In genomic region chr15:73388256-73388781, GRCh38 we compare ENCODE assay signal across 9 cellular contexts. TPM values are rescaled to one million over a fixed set of nuclear protein-coding genes. Genes with fewer than 3 reads are reported as not detected.
A peak's percentile ranks its signal among the peaks of the same experiment; 100 is the strongest.
DNase-seq lines count a peak whose midpoint lies in the region; ATAC-seq, FAIRE-seq and TF ChIP-seq lines count a peak whose summit lies in the region.
"Had no signal": no experiment of that assay in that cellular context is flagged by ENCODE, and none has a peak within 500 bp of the region (broad histone marks: within the 10 kb centered on the region; RNA-seq: fewer than 3 reads in every experiment).

No MANE protein-coding gene starts in this region.

- H3K36me3 ChIP-seq in adrenal gland (replicated peaks in 1 of 2) (no peaks in the 10 kb centered on the region), left ventricle myocardium inferior (no peaks in the 10 kb centered on the region)

- DNase-seq in HK-2 (ENCODE audit: unreplicated experiment) (peak; percentile 24), adrenal gland (peak in 4 of 7 donors; percentile 5 to 36 (median 18)), left ventricle myocardium inferior (no peak), frontal cortex (ENCODE audit: low spot score in 2 of 2) (no peak), GF-D8 (lab: John Stamatoyannopoulos, UW) (no peak)
- no peak for DNase-seq in effector memory CD8-positive, alpha-beta T cell

- no peaks in the 10 kb centered on the region for H3K9me3 ChIP-seq in adrenal gland (replicated peaks in 1 of 3)
- H3K9me3 ChIP-seq in left ventricle myocardium inferior (replicated peaks), result no peaks in the 10 kb centered on the region

- H3K4me3 Mint-ChIP-seq in effector memory CD8-positive, alpha-beta T cell, result no peak overlapping the region
- H3K4me3 Mint-ChIP-seq: activated T-helper 17 cell treated with anti-CD3 and anti-CD28 coated beads, Interleukin-2, amount 50 U/mL, for 72 hours had no signal

- ATAC-seq in effector memory CD8-positive, alpha-beta T cell (replicated peaks), result no peak
- ATAC-seq in GM21423 (IDR thresholded peaks at IDR 0.05; ENCODE audit: unreplicated experiment), result no peak
- ATAC-seq: activated T-helper 17 cell treated with anti-CD3 and anti-CD28 coated beads, Interleukin-2, amount 50 U/mL, for 72 hours; left lobe of liver had no signal

- WGBS in adrenal gland, 4 donors, result 45 to 51% (median 48%) methylated on average over 6 to 7 of the region's 7 CpGs

- H3K4me3 ChIP-seq in adrenal gland (no peak overlapping the region), left ventricle myocardium inferior (no peak overlapping the region)

- peak overlapping the region in 1 of 5 donors; percentile 71 for H3K27ac ChIP-seq in adrenal gland
- H3K27ac ChIP-seq in left ventricle myocardium inferior (replicated peaks), result peak overlapping the region; percentile 27

- H3K9me3 Mint-ChIP-seq in effector memory CD8-positive, alpha-beta T cell, result no peaks in the 10 kb centered on the region
- H3K9me3 Mint-ChIP-seq: activated T-helper 17 cell treated with anti-CD3 and anti-CD28 coated beads, Interleukin-2, amount 50 U/mL, for 72 hours had no signal

- H3K27me3 ChIP-seq in adrenal gland (no peaks in the 10 kb centered on the region), left ventricle myocardium inferior (ENCODE audit: low read depth) (peaks cover 6% of the 10 kb centered on the region)

- H3K27me3 Mint-ChIP-seq in effector memory CD8-positive, alpha-beta T cell, result peaks cover 22 to 76% of the 10 kb centered on the region in 2 donors

- H3K27ac Mint-ChIP-seq in effector memory CD8-positive, alpha-beta T cell, result no peak overlapping the region
- H3K27ac Mint-ChIP-seq: activated T-helper 17 cell treated with anti-CD3 and anti-CD28 coated beads, Interleukin-2, amount 50 U/mL, for 72 hours had no signal

- no peak for TF ChIP-seq POLR2A in adrenal gland (IDR thresholded peaks at IDR 0.05)

- intact Hi-C loops in adrenal gland (cut with DNase I), result no loop called here
- intact Hi-C loops in left ventricle myocardium inferior (cut with micrococcal nuclease), result no loop called here

- TF ChIP-seq CTCF in adrenal gland (IDR thresholded peaks at IDR 0.05), result no peak
- no peak for TF ChIP-seq CTCF in left ventricle myocardium inferior (IDR thresholded peaks at IDR 0.05; ENCODE audit: borderline replicate concordance)

- H3K36me3 Mint-ChIP-seq in effector memory CD8-positive, alpha-beta T cell (ENCODE audit: insufficient read depth), result no peaks in the 10 kb centered on the region

- H3K4me1 Mint-ChIP-seq in effector memory CD8-positive, alpha-beta T cell (ENCODE audit: low read depth in 2 of 2), result no peaks in the 10 kb centered on the region
- H3K4me1 Mint-ChIP-seq: activated T-helper 17 cell treated with anti-CD3 and anti-CD28 coated beads, Interleukin-2, amount 50 U/mL, for 72 hours had no signal

- H3K4me1 ChIP-seq in adrenal gland (replicated peaks in 1 of 2), result peaks cover 0 to 6% of the 10 kb centered on the region in 2 donors
- H3K4me1 ChIP-seq in left ventricle myocardium inferior, result peaks cover 36% of the 10 kb centered on the region

- FAIRE-seq in frontal cortex (lab: Jason Lieb, UNC), result no peak

RNA-seq across cellular contexts. Expression of gene HCN4, which starts 19.6 kb away (rescaled TPM):
- total RNA-seq in adrenal gland (1 to 10 TPM in 1 of 8 donors, under 1 TPM in 5, not detected in 2; 0.04 to 1.2 (median 0.31) TPM), left ventricle myocardium inferior (21.9 TPM), frontal cortex (3.3 TPM)
- 1 to 10 TPM in 1 of 3 donors, under 1 TPM in 2; 0.20 to 1.0 (median 0.35) TPM for polyA plus RNA-seq in adrenal gland
- total RNA-seq: activated T-helper 17 cell treated with anti-CD3 and anti-CD28 coated beads, Interleukin-2, amount 50 U/mL, for 72 hours; left lobe of liver had no signal

RNA-seq across cellular contexts. Expression of gene REC114, which starts 54.6 kb away (rescaled TPM):
- not detected for total RNA-seq in adrenal gland
- polyA plus RNA-seq in adrenal gland, result under 1 TPM in 1 of 3 donors, not detected in 2; 0.40 TPM
- 1.4 TPM for total RNA-seq in left ventricle myocardium inferior
- total RNA-seq in frontal cortex, result not detected
- total RNA-seq: activated T-helper 17 cell treated with anti-CD3 and anti-CD28 coated beads, Interleukin-2, amount 50 U/mL, for 72 hours; left lobe of liver had no signal

Comparison
In these comparisons a context has a peak if more than half of its experiments do, and no peak if none do; other contexts are left out.
1. DNase-seq: peak in HK-2 (single experiment) and adrenal gland (4 of 7); none in left ventricle myocardium inferior (single experiment), frontal cortex (0 of 2), effector memory CD8-positive, alpha-beta T cell (0 of 3) and GF-D8 (single experiment).